24 cellular contexts compared by ENCODE assay signal in genomic region chr15:75675579-75676404, GRCh38. TPM values are rescaled to one million over a fixed set of nuclear protein-coding genes. Genes with fewer than 3 reads are reported as not detected.
DNase-seq lines count a peak whose midpoint lies in the region; ATAC-seq, FAIRE-seq and TF ChIP-seq lines count a peak whose summit lies in the region.
"Had no signal": no experiment of that assay in that cellular context is flagged by ENCODE, and none has a peak within 500 bp of the region (broad histone marks: within the 10 kb centered on the region; RNA-seq: fewer than 3 reads in every experiment).

No MANE protein-coding gene starts in this region.

- in situ Hi-C loops in K562 (cut with MboI), result loop anchor here (5.0 to 10.0 kb wide), 2 partner anchors 308 to 651 kb away; partner anchors contain the start of genes MAN2C1 and PPCDC

- peaks cover 3% of the 10 kb centered on the region; the same call in 1 of the 2 replicates for H4K20me1 ChIP-seq in K562 (replicated peaks; ENCODE audit: control insufficient read depth, insufficient read depth, low read length)

- intact Hi-C loops in K562 (cut with micrococcal nuclease), result no loop called here
- intact Hi-C loops in left cardiac atrium (cut with DNase I), result no loop called here

- no peak overlapping the region for H4K12ac ChIP-seq in trophoblast cell (ENCODE audit: low read depth, low read length)

- H3K79me2 ChIP-seq in K562 (ENCODE audit: control insufficient read depth, insufficient read depth, low read length) (no peaks in the 10 kb centered on the region), mesendoderm (ENCODE audit: control insufficient read depth, insufficient read depth, low read length) (no peaks in the 10 kb centered on the region), trophoblast cell (ENCODE audit: control insufficient read depth, insufficient read depth, low read length, poor library complexity) (peaks cover 2% of the 10 kb centered on the region)

- H3K27ac ChIP-seq in K562 (ENCODE audit: extremely low read depth, low read depth, low read length) (no peak overlapping the region), mesendoderm (ENCODE audit: low read depth, low read length) (no peak overlapping the region), thoracic aorta (peak overlapping the region; percentile 91 to 98), trophoblast cell (ENCODE audit: low read depth, low read length) (no peak overlapping the region)
- H3K27ac ChIP-seq: GM23248, HL-60, suprapubic skin had no signal

- no peak for DNase-seq in K562 (ENCODE audit: extremely low read depth in 1 of 4, low spot score in 3 of 4)
- peak; percentile 62 for DNase-seq in left cardiac atrium
- DNase-seq in mesendoderm, result no peak
- no peak for DNase-seq in thoracic aorta (ENCODE audit: low spot score)
- no peak for DNase-seq in NCI-H345 treated with DMSO at 0.1 percent for 48 hours (lab: John Stamatoyannopoulos, UW; ENCODE audit: unreplicated experiment)
- no peak for DNase-seq in trophoblast cell
- DNase-seq in NCI-H82 (lab: John Stamatoyannopoulos, UW), result no peak
- DNase-seq: activated CD4-positive, alpha-beta T cell treated with anti-CD3 and anti-CD28 coated beads, Interleukin-2, amount 50 U/mL, for 1 hour; COR-L47; DMS79; GF-D8; GM23248; HFFc6; left colon; NCI-H1092; NCI-H187; NCI-H2171 treated with DMSO at 0.1 percent for 48 hours had no signal

- no peak overlapping the region for H3K23ac ChIP-seq in mesendoderm (ENCODE audit: low read length)
- H3K23ac ChIP-seq in trophoblast cell (ENCODE audit: low read length), result no peak overlapping the region

- no peak overlapping the region for H2BK120ac ChIP-seq in mesendoderm (ENCODE audit: low read depth, low read length)
- H2BK120ac ChIP-seq in trophoblast cell (ENCODE audit: insufficient read depth, low read length, poor library complexity), result no peak overlapping the region

- TF ChIP-seq POLR2A in K562 (conservative IDR thresholded peaks at IDR 0.05), result no peak

- CTCF ChIA-PET in K562 (lab: Yijun Ruan, JAX; ENCODE audit: low intra/inter-chr PET ratio), result no interaction called here

- TF ChIP-seq CTCF in K562 (IDR thresholded peaks at IDR 0.05 in 2 of 3, conservative IDR thresholded peaks at IDR 0.05 in 1 of 3; ENCODE audit: insufficient read depth in 2 of 3, low read depth in 1 of 3, low read length in 3 of 3), result no peak
- TF ChIP-seq CTCF in thoracic aorta (IDR thresholded peaks at IDR 0.05), result no peak

- no peaks in the 10 kb centered on the region for H3K9me3 ChIP-seq in K562 (replicated peaks; ENCODE audit: control insufficient read depth, insufficient read depth, low read depth, low read length)
- H3K9me3 ChIP-seq in thoracic aorta, result no peaks in the 10 kb centered on the region
- no peaks in the 10 kb centered on the region for H3K9me3 ChIP-seq in trophoblast cell (ENCODE audit: insufficient read depth, low read depth, low read length)
- H3K9me3 ChIP-seq: BLaER1 treated with 17β-estradiol and CSF1 and Interleukin-3, amounts not matched to agents 10 nM and 100 nM; heart right ventricle; suprapubic skin had no signal

- peak overlapping the region; percentile 3 for H3K56ac ChIP-seq in mesendoderm (ENCODE audit: low read length)

- ATAC-seq in K562 (no peak), left cardiac atrium (peak in 1 of 2 donors; percentile 23), thoracic aorta (ENCODE audit: insufficient number of reproducible peaks, low FRiP score, low read depth) (no peak), GM18502 (IDR thresholded peaks at IDR 0.05; ENCODE audit: poor library complexity, unreplicated experiment) (no peak)
- ATAC-seq: left colon had no signal

- H3K79me1 ChIP-seq in mesendoderm (ENCODE audit: low read length) (no peaks in the 10 kb centered on the region), trophoblast cell (ENCODE audit: low read length) (peaks cover 10% of the 10 kb centered on the region)

- no peak overlapping the region for H3K4ac ChIP-seq in mesendoderm (ENCODE audit: low read depth, low read length)
- no peak overlapping the region for H3K4ac ChIP-seq in trophoblast cell (ENCODE audit: low read depth, low read length)

- no peak for TF ChIP-seq EP300 in K562 (IDR thresholded peaks at IDR 0.05; ENCODE audit: low read length)

- no peak overlapping the region for H2BK12ac ChIP-seq in trophoblast cell (ENCODE audit: low read length)

- no peaks in the 10 kb centered on the region for H3K27me3 ChIP-seq in K562 (ENCODE audit: control insufficient read depth in 2 of 2, insufficient read depth in 2 of 2, low read length in 2 of 2)
- no peaks in the 10 kb centered on the region for H3K27me3 ChIP-seq in mesendoderm (ENCODE audit: insufficient read depth, low read length, poor library complexity)
- H3K27me3 ChIP-seq in thoracic aorta (replicated peaks; ENCODE audit: insufficient read depth), result no peaks in the 10 kb centered on the region
- no peaks in the 10 kb centered on the region for H3K27me3 ChIP-seq in trophoblast cell (ENCODE audit: insufficient read depth, low read length)
- H3K27me3 ChIP-seq: BLaER1 treated with 17β-estradiol and CSF1 and Interleukin-3, amounts not matched to agents 10 nM and 100 nM; heart right ventricle; suprapubic skin had no signal

- H2BK5ac ChIP-seq in mesendoderm (ENCODE audit: low read length) (no peak overlapping the region), trophoblast cell (ENCODE audit: low read depth, low read length, poor library complexity) (no peak overlapping the region)

- BruUV-seq in K562 (replicated peaks; lab: Mats Ljungman, UMichigan), result no TSS peak

- H3K36me3 ChIP-seq in K562 (ENCODE audit: control insufficient read depth, insufficient read depth, low read length) (no peaks in the 10 kb centered on the region), mesendoderm (ENCODE audit: control insufficient read depth, insufficient read depth, low read length) (no peaks in the 10 kb centered on the region), thoracic aorta (peaks cover 31% of the 10 kb centered on the region), trophoblast cell (ENCODE audit: control insufficient read depth in 1 of 2, insufficient read depth in 2 of 2, low read length in 2 of 2) (no peaks in the 10 kb centered on the region)
- H3K36me3 ChIP-seq: BLaER1 treated with 17β-estradiol and CSF1 and Interleukin-3, amounts not matched to agents 10 nM and 100 nM had no signal

- H3K4me2 ChIP-seq in K562 (ENCODE audit: insufficient read depth, low read length) (no peak overlapping the region), mesendoderm (ENCODE audit: low read length) (no peak overlapping the region), trophoblast cell (ENCODE audit: low read length) (no peak overlapping the region)

- peak overlapping the region in 1 of 2 experiments; percentile 48; a peak in 1 of 4 replicates for H3K9ac ChIP-seq in K562 (ENCODE audit: insufficient read depth in 1 of 2, low read depth in 2 of 2, low read length in 2 of 2)
- H3K9ac ChIP-seq in mesendoderm (ENCODE audit: low read length), result no peak overlapping the region
- H3K9ac ChIP-seq in trophoblast cell (ENCODE audit: low read length), result no peak overlapping the region
- H3K9ac ChIP-seq: GM23248 had no signal

- no peak for TF ChIP-seq RAD21 in K562 (CRISPR knock-in tag; conservative IDR thresholded peaks at IDR 0.05 in 1 of 2, IDR thresholded peaks at IDR 0.05 in 1 of 2)

- H4K91ac ChIP-seq in trophoblast cell (ENCODE audit: low read depth, low read length), result no peak overlapping the region

- no peak overlapping the region for H2BK15ac ChIP-seq in mesendoderm (replicated peaks; ENCODE audit: low read depth)

- no peak overlapping the region for H4K8ac ChIP-seq in mesendoderm (ENCODE audit: low read depth, low read length)
- no peak overlapping the region for H4K8ac ChIP-seq in trophoblast cell (ENCODE audit: low read depth, low read length)

- WGBS in K562 (ENCODE audit: insufficient coverage, low coverage, missing lambda C conversion rate), result 77% methylated on average over 28 of the region's 41 CpGs
- WGBS in mesendoderm (ENCODE audit: extremely low coverage, insufficient coverage, low lambda C conversion rate), result no CpG with 5 or more reads among the region's 41 CpGs
- no CpG with 5 or more reads among the region's 41 CpGs for WGBS in trophoblast cell (ENCODE audit: extremely low coverage, insufficient coverage, insufficient read length)

- H3K14ac ChIP-seq in trophoblast cell (ENCODE audit: low read length), result no peak overlapping the region

- H3K18ac ChIP-seq in mesendoderm (ENCODE audit: low read length) (no peak overlapping the region), trophoblast cell (ENCODE audit: low read length) (no peak overlapping the region)

- no peak overlapping the region for H2AK5ac ChIP-seq in mesendoderm (ENCODE audit: low read length)
- H2AK5ac ChIP-seq in trophoblast cell (ENCODE audit: low read length), result no peak overlapping the region

- H2AFZ ChIP-seq in K562 (ENCODE audit: low read depth, low read length), result no peak overlapping the region
- no peak overlapping the region for H2AFZ ChIP-seq in trophoblast cell (ENCODE audit: insufficient read depth, low read length, poor library complexity)
- H2AFZ ChIP-seq: GM23248 had no signal

- FAIRE-seq in K562 (lab: Jason Lieb, UNC), result no peak
- FAIRE-seq: astrocyte, GM18507 had no signal

- peaks cover 10 to 47% of the 10 kb centered on the region in 2 experiments; a peak in 4 of 5 replicates for H3K4me1 ChIP-seq in K562 (replicated peaks in 1 of 2; ENCODE audit: control insufficient read depth in 2 of 2, insufficient read depth in 2 of 2, low read length in 2 of 2)
- H3K4me1 ChIP-seq in mesendoderm (ENCODE audit: control insufficient read depth, low read depth, low read length), result peaks cover 13% of the 10 kb centered on the region
- peaks cover 41 to 67% of the 10 kb centered on the region in 2 donors for H3K4me1 ChIP-seq in thoracic aorta (ENCODE audit: control insufficient read depth in 1 of 2, low read depth in 2 of 2)
- peaks cover 23 to 28% of the 10 kb centered on the region in 2 experiments for H3K4me1 ChIP-seq in trophoblast cell (ENCODE audit: control insufficient read depth in 1 of 2, insufficient read depth in 2 of 2, low read length in 2 of 2)

- no peak overlapping the region for H4K5ac ChIP-seq in mesendoderm (ENCODE audit: low read length)

- H3K9me1 ChIP-seq in K562 (ENCODE audit: control insufficient read depth, insufficient read depth, low read length), result no peaks in the 10 kb centered on the region

- H3K4me3 ChIP-seq in K562 (no peak overlapping the region), mesendoderm (ENCODE audit: low read length) (no peak overlapping the region), thoracic aorta (no peak overlapping the region), trophoblast cell (ENCODE audit: low read depth, low read length) (no peak overlapping the region)
- H3K4me3 ChIP-seq: BLaER1 treated with 17β-estradiol and CSF1 and Interleukin-3, amounts not matched to agents 10 nM and 100 nM; GM23248; heart right ventricle; suprapubic skin had no signal

- POLR2A ChIA-PET in K562 (lab: Yijun Ruan, JAX), result no interaction called here

RNA-seq across cellular contexts. Expression of gene SNX33, which starts 28.1 kb away (rescaled TPM):
- 12.7 and 30.2 TPM in 2 replicates for total RNA-seq in K562 (2011; cell fraction: chromatin; rRNA removed; ENCODE audit: low replicate concordance)
- 20.0 and 22.7 TPM in 2 replicates for total RNA-seq in K562 (2011; cell fraction: nucleolus; rRNA removed)
- 17.2 and 19.9 TPM in 2 replicates for total RNA-seq in K562 (2011; cell fraction: nucleoplasm; rRNA removed)
- total RNA-seq in K562 (2014; rRNA removed), result 10.0 and 13.0 TPM in 2 replicates
- 4.3 and 4.7 TPM in 2 replicates for total RNA-seq in K562 (2014; rRNA removed; fragmentation: Illumina TruSeq; extraction: Trizol)
- total RNA-seq in K562 (2015; rRNA removed; fragmentation: Illumina TruSeq; extraction: Trizol), result 8.3 and 8.8 TPM in 2 replicates
- total RNA-seq in K562 (2021), result 14.1 and 14.8 TPM in 2 replicates
- 7.9 and 8.2 TPM in 2 replicates for polyA plus RNA-seq in K562 (2011; rRNA removed)
- polyA plus RNA-seq in K562 (2011; cell fraction: cytosol; rRNA removed), result 9.2 and 11.6 TPM in 2 replicates
- 16.8 and 25.3 TPM in 2 replicates for polyA plus RNA-seq in K562 (2011; cell fraction: nucleus; rRNA removed)
- polyA plus RNA-seq in K562 (2012), result 11.0 and 16.8 TPM in 2 replicates
- 10.1 TPM in 2 replicates for polyA plus RNA-seq in K562 (2014; fragmentation: Illumina TruSeq; extraction: Trizol)
- polyA plus RNA-seq in K562 (2014; fragmentation: Nextera tagmentation; extraction: Ambion mirVana), result 1 to 10 TPM; 1.4 to 1.8 TPM
- polyA plus RNA-seq in K562 (2014; rRNA removed), result 7.5 and 8.3 TPM in 2 replicates
- polyA minus RNA-seq in K562 (2011; rRNA and poly(A)+ RNA removed), result 10.9 and 12.8 TPM in 2 replicates
- polyA minus RNA-seq in K562 (2011; cell fraction: cytosol; rRNA and poly(A)+ RNA removed), result 11.5 and 12.8 TPM in 2 replicates
- 10.5 and 12.7 TPM in 2 replicates for polyA minus RNA-seq in K562 (2011; cell fraction: nucleus; rRNA and poly(A)+ RNA removed)
- total RNA-seq in left cardiac atrium, result 10 to 100 TPM; 14.3 to 17.0 TPM
- polyA plus RNA-seq in mesendoderm (2013, experiment 1 of 2), result 10.5 TPM
- polyA plus RNA-seq in mesendoderm (2013, experiment 2 of 2), result 10.4 TPM
- 10 to 100 TPM; 45.1 to 57.3 TPM for total RNA-seq in thoracic aorta
- polyA plus RNA-seq in trophoblast cell (2013), result 11.9 and 12.6 TPM in 2 replicates

RNA-seq across cellular contexts. Expression of gene IMP3, which starts 35.8 kb away (rescaled TPM):
- total RNA-seq in K562 (2011; cell fraction: chromatin; rRNA removed; ENCODE audit: low replicate concordance), result 30.2 and 42.6 TPM in 2 replicates
- 67.6 and 76.2 TPM in 2 replicates for total RNA-seq in K562 (2011; cell fraction: nucleolus; rRNA removed)
- 56.2 and 65.3 TPM in 2 replicates for total RNA-seq in K562 (2011; cell fraction: nucleoplasm; rRNA removed)
- total RNA-seq in K562 (2014; rRNA removed), result 140 and 159 TPM in 2 replicates
- 74.4 and 74.6 TPM in 2 replicates for total RNA-seq in K562 (2014; rRNA removed; fragmentation: Illumina TruSeq; extraction: Trizol)
- total RNA-seq in K562 (2015; rRNA removed; fragmentation: Illumina TruSeq; extraction: Trizol), result 87.6 and 93.6 TPM in 2 replicates
- total RNA-seq in K562 (2021), result 113 and 124 TPM in 2 replicates
- 58.5 and 68.3 TPM in 2 replicates for polyA plus RNA-seq in K562 (2011; rRNA removed)
- 92.2 and 249 TPM in 2 replicates for polyA plus RNA-seq in K562 (2011; cell fraction: cytosol; rRNA removed)
- polyA plus RNA-seq in K562 (2011; cell fraction: nucleus; rRNA removed), result 55.6 and 61.8 TPM in 2 replicates
- polyA plus RNA-seq in K562 (2012), result 84.1 and 118 TPM in 2 replicates
- polyA plus RNA-seq in K562 (2014; fragmentation: Illumina TruSeq; extraction: Trizol), result 44.5 and 47.1 TPM in 2 replicates
- polyA plus RNA-seq in K562 (2014; fragmentation: Nextera tagmentation; extraction: Ambion mirVana), result 10 to 100 TPM; 14.5 to 15.5 TPM
- polyA plus RNA-seq in K562 (2014; rRNA removed), result 160 and 161 TPM in 2 replicates
- polyA minus RNA-seq in K562 (2011; rRNA and poly(A)+ RNA removed), result 15.4 and 19.4 TPM in 2 replicates
- 32.6 and 34.2 TPM in 2 replicates for polyA minus RNA-seq in K562 (2011; cell fraction: cytosol; rRNA and poly(A)+ RNA removed)
- 26.5 and 42.5 TPM in 2 replicates for polyA minus RNA-seq in K562 (2011; cell fraction: nucleus; rRNA and poly(A)+ RNA removed)
- 10 to 100 TPM; 44.1 to 49.9 TPM for total RNA-seq in left cardiac atrium
- polyA plus RNA-seq in mesendoderm (2013, experiment 1 of 2), result 112 TPM
- polyA plus RNA-seq in mesendoderm (2013, experiment 2 of 2), result 110 TPM
- 100 to 1,000 TPM in 1 of 2 donors, 10 to 100 TPM in 1; 79.9 to 127 TPM for total RNA-seq in thoracic aorta
- polyA plus RNA-seq in trophoblast cell (2013), result 41.5 and 44.6 TPM in 2 replicates

RNA-seq across cellular contexts. Expression of gene CSPG4, which starts 36.9 kb away (rescaled TPM):
- 0.07 and 1.1 TPM in 2 replicates for total RNA-seq in K562 (2011; cell fraction: chromatin; rRNA removed; ENCODE audit: low replicate concordance)
- 0.39 and 1.2 TPM in 2 replicates for total RNA-seq in K562 (2011; cell fraction: nucleolus; rRNA removed)
- total RNA-seq in K562 (2011; cell fraction: nucleoplasm; rRNA removed), result 0.22 and 0.23 TPM in 2 replicates
- 0.08 TPM in 1 of 2 replicates, not detected in the other for total RNA-seq in K562 (2014; rRNA removed)
- total RNA-seq in K562 (2014; rRNA removed; fragmentation: Illumina TruSeq; extraction: Trizol), result not detected in 2 replicates
- total RNA-seq in K562 (2015; rRNA removed; fragmentation: Illumina TruSeq; extraction: Trizol), result under 0.01 TPM in 1 of 2 replicates, not detected in the other
- total RNA-seq in K562 (2021), result 0.07 TPM in 2 replicates
- 0.04 and 0.08 TPM in 2 replicates for polyA plus RNA-seq in K562 (2011; rRNA removed)
- polyA plus RNA-seq in K562 (2011; cell fraction: cytosol; rRNA removed), result 0.06 and 0.16 TPM in 2 replicates
- 0.21 and 0.73 TPM in 2 replicates for polyA plus RNA-seq in K562 (2011; cell fraction: nucleus; rRNA removed)
- 0.10 and 0.32 TPM in 2 replicates for polyA plus RNA-seq in K562 (2012)
- polyA plus RNA-seq in K562 (2014; fragmentation: Illumina TruSeq; extraction: Trizol), result 0.01 and 0.03 TPM in 2 replicates
- not detected for polyA plus RNA-seq in K562 (2014; fragmentation: Nextera tagmentation; extraction: Ambion mirVana)
- not detected in 2 replicates for polyA plus RNA-seq in K562 (2014; rRNA removed)
- polyA minus RNA-seq in K562 (2011; rRNA and poly(A)+ RNA removed), result 0.09 and 0.11 TPM in 2 replicates
- polyA minus RNA-seq in K562 (2011; cell fraction: cytosol; rRNA and poly(A)+ RNA removed), result 0.29 and 0.73 TPM in 2 replicates
- polyA minus RNA-seq in K562 (2011; cell fraction: nucleus; rRNA and poly(A)+ RNA removed), result 0.33 and 0.40 TPM in 2 replicates
- total RNA-seq in left cardiac atrium, result 10 to 100 TPM; 16.8 to 27.6 TPM
- 0.34 TPM for polyA plus RNA-seq in mesendoderm (2013, experiment 1 of 2)
- polyA plus RNA-seq in mesendoderm (2013, experiment 2 of 2), result 0.35 TPM
- total RNA-seq in thoracic aorta, result 100 to 1,000 TPM; 252 to 263 TPM
- 1.1 and 1.3 TPM in 2 replicates for polyA plus RNA-seq in trophoblast cell (2013)

RNA-seq across cellular contexts. Expression of gene SNUPN, which starts 50.3 kb away (rescaled TPM):
- 34.5 and 36.5 TPM in 2 replicates for total RNA-seq in K562 (2011; cell fraction: chromatin; rRNA removed; ENCODE audit: low replicate concordance)
- 19.9 and 23.8 TPM in 2 replicates for total RNA-seq in K562 (2011; cell fraction: nucleolus; rRNA removed)
- 23.1 and 26.6 TPM in 2 replicates for total RNA-seq in K562 (2011; cell fraction: nucleoplasm; rRNA removed)
- 32.2 and 33.0 TPM in 2 replicates for total RNA-seq in K562 (2014; rRNA removed)
- total RNA-seq in K562 (2014; rRNA removed; fragmentation: Illumina TruSeq; extraction: Trizol), result 39.5 and 41.6 TPM in 2 replicates
- 36.9 and 40.0 TPM in 2 replicates for total RNA-seq in K562 (2015; rRNA removed; fragmentation: Illumina TruSeq; extraction: Trizol)
- 36.6 and 38.3 TPM in 2 replicates for total RNA-seq in K562 (2021)
- 29.7 and 38.4 TPM in 2 replicates for polyA plus RNA-seq in K562 (2011; rRNA removed)
- 17.4 and 23.6 TPM in 2 replicates for polyA plus RNA-seq in K562 (2011; cell fraction: cytosol; rRNA removed)
- 17.4 and 19.5 TPM in 2 replicates for polyA plus RNA-seq in K562 (2011; cell fraction: nucleus; rRNA removed)
- 29.0 and 35.1 TPM in 2 replicates for polyA plus RNA-seq in K562 (2012)
- 40.9 and 45.0 TPM in 2 replicates for polyA plus RNA-seq in K562 (2014; fragmentation: Illumina TruSeq; extraction: Trizol)
- 10 to 100 TPM; 69.3 to 78.3 TPM for polyA plus RNA-seq in K562 (2014; fragmentation: Nextera tagmentation; extraction: Ambion mirVana)
- 38.0 and 42.5 TPM in 2 replicates for polyA plus RNA-seq in K562 (2014; rRNA removed)
- polyA minus RNA-seq in K562 (2011; rRNA and poly(A)+ RNA removed), result 35.1 and 36.0 TPM in 2 replicates
- 16.3 and 20.6 TPM in 2 replicates for polyA minus RNA-seq in K562 (2011; cell fraction: cytosol; rRNA and poly(A)+ RNA removed)
- polyA minus RNA-seq in K562 (2011; cell fraction: nucleus; rRNA and poly(A)+ RNA removed), result 10.6 and 18.4 TPM in 2 replicates
- total RNA-seq in left cardiac atrium, result 10 to 100 TPM; 15.6 to 21.4 TPM
- 23.3 TPM for polyA plus RNA-seq in mesendoderm (2013, experiment 1 of 2)
- polyA plus RNA-seq in mesendoderm (2013, experiment 2 of 2), result 23.1 TPM
- total RNA-seq in thoracic aorta, result 10 to 100 TPM in 1 of 2 donors, 1 to 10 TPM in 1; 5.8 to 16.9 TPM
- 10.5 and 10.6 TPM in 2 replicates for polyA plus RNA-seq in trophoblast cell (2013)

Comparison
In these comparisons a context has a peak if more than half of its experiments do, and no peak if none do; other contexts are left out.
1. H3K27ac ChIP-seq: peak in thoracic aorta (2 of 2); none in K562 (single experiment), mesendoderm (single experiment) and trophoblast cell (single experiment).
2. RNA of gene CSPG4, which starts 36.9 kb away (total RNA-seq): 252 to 263 TPM in thoracic aorta and 16.8 to 27.6 TPM in left cardiac atrium; under 0.01 to 1.2 TPM in K562; every median in the first group is over 4 times any median in the second.